ENCODE assay signal across 10 cellular contexts in the genomic region with DNA sequence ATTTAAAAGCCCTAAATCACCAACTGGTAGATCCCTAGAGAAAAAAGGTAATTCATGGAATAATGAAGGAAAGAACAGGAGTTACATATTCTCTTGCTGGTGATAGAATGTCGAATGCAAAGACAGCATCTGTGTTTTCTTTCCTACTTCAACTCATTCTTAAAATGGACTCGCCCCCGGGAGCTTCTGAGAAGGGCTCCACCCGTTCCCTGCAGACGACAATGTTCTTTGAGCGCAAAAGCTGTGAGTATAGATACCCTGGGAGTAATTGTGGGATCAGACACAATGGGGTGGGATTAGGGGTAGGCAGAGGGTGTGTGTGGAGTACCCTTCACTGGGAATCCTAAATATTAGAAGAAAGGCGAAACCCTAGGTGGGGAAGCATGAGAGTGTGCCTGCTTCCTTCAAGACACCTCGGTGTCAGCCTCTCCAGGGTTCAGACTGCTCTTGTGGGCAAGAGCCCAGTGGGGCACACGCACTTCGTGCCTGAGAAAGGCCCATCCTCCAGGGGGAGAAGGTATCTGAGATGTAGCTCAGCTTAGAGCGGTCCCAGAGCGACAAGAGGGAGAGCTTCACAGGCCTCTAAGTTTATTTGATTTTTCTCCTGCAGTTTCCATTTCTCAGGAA.
DNase-seq lines count a peak whose midpoint lies in the region; ATAC-seq lines count a peak whose summit lies in the region.
"Had no signal": no experiment of that assay in that cellular context is flagged by ENCODE, and none has a peak within 500 bp of the region (broad histone marks: within the 10 kb centered on the region; RNA-seq: fewer than 3 reads in every experiment).

No MANE protein-coding gene starts in this region.

- peak overlapping the region; percentile 57 for H3K4me3 Mint-ChIP-seq in activated naive CD8-positive, alpha-beta T cell treated with anti-CD3 and anti-CD28 coated beads, Interleukin-2, amount 10 ng/mL, durations not matched to agents 7 days and 5 days

- ATAC-seq in activated naive CD8-positive, alpha-beta T cell treated with anti-CD3 and anti-CD28 coated beads, Interleukin-2, amount 10 ng/mL, durations not matched to agents 7 days and 5 days (ENCODE audit: low read depth), result no peak
- ATAC-seq in GM21447 (IDR thresholded peaks at IDR 0.05; ENCODE audit: unreplicated experiment) (no peak), HG03521 (IDR thresholded peaks at IDR 0.05; ENCODE audit: unreplicated experiment) (no peak), GM18868 (IDR thresholded peaks at IDR 0.05; ENCODE audit: unreplicated experiment) (no peak)
- ATAC-seq: GM12878 had no signal

- H3K4me1 ChIP-seq in ACC112 (ENCODE audit: control insufficient read depth, insufficient read depth, low read length, unreplicated experiment) (peaks cover 15% of the 10 kb centered on the region), iPS-20b (ENCODE audit: insufficient read depth, low read length) (peaks cover 14% of the 10 kb centered on the region; the same call in 1 of the 2 replicates)

- peaks cover 12% of the 10 kb centered on the region for H3K79me2 ChIP-seq in ACC112 (ENCODE audit: control insufficient read depth, insufficient read depth, low read length, unreplicated experiment)

- H3K9me3 Mint-ChIP-seq in activated naive CD8-positive, alpha-beta T cell treated with anti-CD3 and anti-CD28 coated beads, Interleukin-2, amount 10 ng/mL, durations not matched to agents 7 days and 5 days, result no peaks in the 10 kb centered on the region

- H3K36me3 ChIP-seq in ACC112 (ENCODE audit: insufficient read depth, low read length) (no peaks in the 10 kb centered on the region), iPS-20b (ENCODE audit: insufficient read depth, low read depth, low read length) (no peaks in the 10 kb centered on the region)

- H2AFZ ChIP-seq in ACC112 (ENCODE audit: low read length, unreplicated experiment), result no peak overlapping the region

- H3K27ac ChIP-seq in ACC112 (ENCODE audit: low read depth, low read length) (no peak overlapping the region), iPS-20b (ENCODE audit: low read length) (no peak overlapping the region)

- DNase-seq in DMS 273 treated with DMSO at 0.1 percent for 48 hours (lab: John Stamatoyannopoulos, UW) (peak; percentile 28), NCI-H2107 treated with DMSO at 0.1 percent for 48 hours (lab: John Stamatoyannopoulos, UW; ENCODE audit: unreplicated experiment) (no peak)
- peak; percentile 26 for DNase-seq in activated naive CD8-positive, alpha-beta T cell treated with anti-CD3 and anti-CD28 coated beads, Interleukin-2, amount 10 ng/mL, durations not matched to agents 7 days and 5 days
- DNase-seq: stimulated activated naive CD4-positive, alpha-beta T cell treated with Interleukin-2 at 50 U/mL for 16 hours had no signal

- H3K4me3 ChIP-seq in ACC112 (ENCODE audit: low read depth, low read length) (peak overlapping the region; percentile 96), iPS-20b (ENCODE audit: low read length) (peak overlapping the region; percentile 59; the same call in 1 of the 2 replicates)
- H3K4me3 ChIP-seq: GM12878 had no signal

- H3K27me3 ChIP-seq in ACC112 (ENCODE audit: insufficient read depth, low read length) (peaks cover 4% of the 10 kb centered on the region), iPS-20b (ENCODE audit: insufficient read depth, low read length) (peaks cover 71% of the 10 kb centered on the region)

- H3K36me3 Mint-ChIP-seq in activated naive CD8-positive, alpha-beta T cell treated with anti-CD3 and anti-CD28 coated beads, Interleukin-2, amount 10 ng/mL, durations not matched to agents 7 days and 5 days, result no peaks in the 10 kb centered on the region

- H3K9ac ChIP-seq in iPS-20b (ENCODE audit: low read depth, low read length), result no peak overlapping the region

- no peaks in the 10 kb centered on the region for H3K9me3 ChIP-seq in iPS-20b (ENCODE audit: insufficient read depth, low read depth, low read length)

- POLR2A ChIA-PET in activated naive CD8-positive, alpha-beta T cell treated with anti-CD3 and anti-CD28 coated beads, Interleukin-2, amount 10 ng/mL, durations not matched to agents 7 days and 5 days (lab: Charles Lee), result interaction anchor here (0.6 to 1.3 kb wide), 3 partner anchors 123 to 353 kb away, joined by 3 to 5 read pairs (median 4); a partner anchor contains a TSS

- peaks cover 21% of the 10 kb centered on the region for H3K4me1 Mint-ChIP-seq in activated naive CD8-positive, alpha-beta T cell treated with anti-CD3 and anti-CD28 coated beads, Interleukin-2, amount 10 ng/mL, durations not matched to agents 7 days and 5 days

- peaks cover 59% of the 10 kb centered on the region for H3K27me3 Mint-ChIP-seq in activated naive CD8-positive, alpha-beta T cell treated with anti-CD3 and anti-CD28 coated beads, Interleukin-2, amount 10 ng/mL, durations not matched to agents 7 days and 5 days

- no peak overlapping the region for H3K27ac Mint-ChIP-seq in activated naive CD8-positive, alpha-beta T cell treated with anti-CD3 and anti-CD28 coated beads, Interleukin-2, amount 10 ng/mL, durations not matched to agents 7 days and 5 days
